Comparison of ENCODE assay signal across 20 cellular contexts in genomic region chr9:117714282-117714681, GRCh38. TPM values are rescaled to one million over a fixed set of nuclear protein-coding genes. Genes with fewer than 3 reads are reported as not detected.
A peak's percentile ranks its signal among the peaks of the same experiment; 100 is the strongest.
DNase-seq lines count a peak whose midpoint lies in the region; ATAC-seq and TF ChIP-seq lines count a peak whose summit lies in the region.
"Had no signal": no experiment of that assay in that cellular context is flagged by ENCODE, and none has a peak within 500 bp of the region (broad histone marks: within the 10 kb centered on the region; RNA-seq: fewer than 3 reads in every experiment).

No MANE protein-coding gene starts in this region.

- in situ Hi-C loops in ACHN (cut with HindIII; ENCODE audit: low pct_ligation_motif_present, low pct_unique_long_range_greater_than_20kb, low sequenced_read_pairs): no loop called here

- no peak overlapping the region for H3K27ac Mint-ChIP-seq in stimulated activated effector memory CD8-positive, alpha-beta T cell treated with anti-CD3 and anti-CD28 coated beads, Interleukin-12 subunit alpha, Interleukin-12 subunit beta, amount 100 ng/mL, for 72 hours
- H3K27ac Mint-ChIP-seq: CD4-positive, alpha-beta T cell; nephron progenitor cell had no signal

- H3K27me3 ChIP-seq in BE2C (no peaks in the 10 kb centered on the region), SJCRH30 (no peaks in the 10 kb centered on the region)
- H3K27me3 ChIP-seq: body of pancreas had no signal

- no peaks in the 10 kb centered on the region for H3K4me1 Mint-ChIP-seq in stimulated activated effector memory CD8-positive, alpha-beta T cell treated with anti-CD3 and anti-CD28 coated beads, Interleukin-12 subunit alpha, Interleukin-12 subunit beta, amount 100 ng/mL, for 72 hours
- H3K4me1 Mint-ChIP-seq: nephron progenitor cell had no signal

- H3K4me3 ChIP-seq in BE2C (ENCODE audit: low read depth, low read length): no peak overlapping the region
- no peak overlapping the region for H3K4me3 ChIP-seq in NB4 (ENCODE audit: low read depth, low read length)
- no peak overlapping the region for H3K4me3 ChIP-seq in epithelial cell of proximal tubule (ENCODE audit: low read depth, low read length)
- H3K4me3 ChIP-seq in SJCRH30: no peak overlapping the region
- H3K4me3 ChIP-seq: body of pancreas had no signal

- no peaks in the 10 kb centered on the region for H3K9me3 ChIP-seq in BE2C
- no peaks in the 10 kb centered on the region for H3K9me3 ChIP-seq in SJCRH30 (replicated peaks)
- H3K9me3 ChIP-seq: body of pancreas had no signal

- DNase-seq in BE2C (peak; percentile 18), NB4 (ENCODE audit: low read depth) (peak; percentile 54), epithelial cell of proximal tubule (ENCODE audit: low read depth) (no peak), SJCRH30 (no peak), ACHN (no peak)
- DNase-seq in stimulated activated naive CD4-positive, alpha-beta T cell (lab: John Stamatoyannopoulos, UW): no peak
- no peak for DNase-seq in stimulated activated effector memory CD8-positive, alpha-beta T cell treated with anti-CD3 and anti-CD28 coated beads, Interleukin-12 subunit alpha, Interleukin-12 subunit beta, amount 100 ng/mL, for 72 hours (ENCODE audit: low spot score in 2 of 2)
- DNase-seq: activated CD8-positive, alpha-beta memory T cell treated with anti-CD3 and anti-CD28 coated beads for 24 hours; activated gamma-delta T cell; body of pancreas; CD4-positive, alpha-beta T cell; GF-D8; IMR-90; mammary epithelial cell; NCI-H446; nephron progenitor cell; right cardiac atrium; RPMI8226; stimulated activated CD4-positive, alpha-beta T cell treated with anti-CD3 and anti-CD28 coated beads, Interleukin-2, amount 100 ng/mL, for 48 hours had no signal

- H3K4me1 ChIP-seq in BE2C: peaks cover 7% of the 10 kb centered on the region
- no peaks in the 10 kb centered on the region for H3K4me1 ChIP-seq in SJCRH30

- H3K36me3 Mint-ChIP-seq in stimulated activated effector memory CD8-positive, alpha-beta T cell treated with anti-CD3 and anti-CD28 coated beads, Interleukin-12 subunit alpha, Interleukin-12 subunit beta, amount 100 ng/mL, for 72 hours: no peaks in the 10 kb centered on the region

- H3K9me3 Mint-ChIP-seq in stimulated activated effector memory CD8-positive, alpha-beta T cell treated with anti-CD3 and anti-CD28 coated beads, Interleukin-12 subunit alpha, Interleukin-12 subunit beta, amount 100 ng/mL, for 72 hours: peaks cover 2% of the 10 kb centered on the region
- H3K9me3 Mint-ChIP-seq: nephron progenitor cell had no signal

- H3K36me3 ChIP-seq in BE2C: no peaks in the 10 kb centered on the region
- no peaks in the 10 kb centered on the region for H3K36me3 ChIP-seq in SJCRH30

- no peak for ATAC-seq in stimulated activated effector memory CD8-positive, alpha-beta T cell treated with anti-CD3 and anti-CD28 coated beads, Interleukin-12 subunit alpha, Interleukin-12 subunit beta, amount 100 ng/mL, for 72 hours
- ATAC-seq: body of pancreas, right cardiac atrium had no signal

- no peak overlapping the region for H3K27ac ChIP-seq in C4-2B
- H3K27ac ChIP-seq in SJCRH30: no peak overlapping the region
- H3K27ac ChIP-seq: body of pancreas had no signal

- no peak for TF ChIP-seq POLR2A in NB4 (IDR thresholded peaks at IDR 0.05; ENCODE audit: extremely low read depth, insufficient read length)

- no peak overlapping the region for H3K4me3 Mint-ChIP-seq in stimulated activated effector memory CD8-positive, alpha-beta T cell treated with anti-CD3 and anti-CD28 coated beads, Interleukin-12 subunit alpha, Interleukin-12 subunit beta, amount 100 ng/mL, for 72 hours
- H3K4me3 Mint-ChIP-seq: CD4-positive, alpha-beta T cell; nephron progenitor cell had no signal

- TF ChIP-seq CTCF in BE2C (IDR thresholded peaks at IDR 0.05; ENCODE audit: low read depth, low read length) (peak; percentile 30; the same call in 1 of the 2 replicates), C4-2B (conservative IDR thresholded peaks at IDR 0.05) (peak; percentile 15; the same call in 1 of the 2 replicates), NB4 (IDR thresholded peaks at IDR 0.05; ENCODE audit: low read depth, low read length) (peak; percentile 21), epithelial cell of proximal tubule (conservative IDR thresholded peaks at IDR 0.05; ENCODE audit: low read depth, low read length) (peak; percentile 49)

RNA-seq across cellular contexts. Expression of gene TLR4, which starts 10.1 kb away (rescaled TPM):
- polyA plus RNA-seq in BE2C (2012; ENCODE audit: insufficient read depth, insufficient read length, low read depth): 0.73 TPM
- 1.7 and 7.2 TPM in 2 replicates for total RNA-seq in epithelial cell of proximal tubule
- total RNA-seq in SJCRH30 (2014; rRNA removed; shearing (Covaris generic)): 6.1 and 6.5 TPM in 2 replicates
- polyA plus RNA-seq: IMR-90 had no signal

Comparison
In these comparisons a context has a peak if more than half of its experiments do, and no peak if none do; other contexts are left out.
1. DNase-seq: peak in BE2C (single experiment) and NB4 (single experiment); none in epithelial cell of proximal tubule (single experiment), stimulated activated naive CD4-positive, alpha-beta T cell (0 of 6), SJCRH30 (0 of 2), ACHN (single experiment) and stimulated activated effector memory CD8-positive, alpha-beta T cell treated with anti-CD3 and anti-CD28 coated beads, Interleukin-12 subunit alpha, Interleukin-12 subunit beta, amount 100 ng/mL, for 72 hours (0 of 2).
2. Peak in every context shown above with its lines, with median percentiles within 50 percentile points of each other: CTCF ChIP-seq.